In genomic region chr3:88302003-88302393, GRCh38 we compare ENCODE assay signal across 28 cellular contexts.
"Had no signal": no experiment of that assay in that cellular context is flagged by ENCODE, and none has a peak within 500 bp of the region (broad histone marks: within the 10 kb centered on the region; RNA-seq: fewer than 3 reads in every experiment).

No MANE protein-coding gene starts in this region.

- DNase-seq: natural killer cell; occipital lobe; ovary; posterior cingulate gyrus; psoas muscle; right cardiac atrium; spleen; stimulated activated CD4-positive, alpha-beta T cell treated with anti-CD3 and anti-CD28 coated beads, Interleukin-12 subunit alpha, Interleukin-12 subunit beta, amount 100 ng/mL, for 4 hours; stimulated activated CD4-positive, alpha-beta T cell treated with anti-CD3 and anti-CD28 coated beads, Interleukin-1b, Interleukin-23, amount 100 ng/mL, for 48 hours; stimulated activated CD4-positive, alpha-beta T cell treated with anti-CD3 and anti-CD28 coated beads, Interleukin-4, amount 100 ng/mL, for 1 hour; stimulated activated CD4-positive, alpha-beta T cell treated with anti-CD3 and anti-CD28 coated beads, Interleukin-4, amount 100 ng/mL, for 4 hours; stimulated activated CD8-positive, alpha-beta memory T cell treated with anti-CD3 and anti-CD28 coated beads, Interleukin-4, amount 100 ng/mL, for 48 hours; stimulated activated naive CD4-positive, alpha-beta T cell; stimulated activated naive CD8-positive, alpha-beta T cell treated with anti-CD3 and anti-CD28 coated beads, Interleukin-15, amount 100 ng/mL, for 72 hours; stimulated activated naive CD8-positive, alpha-beta T cell treated with anti-CD3 and anti-CD28 coated beads, Interleukin-15, Interleukin-2, amounts not matched to agents 100 U/mL and 50 U/mL, for 24 hours; substantia nigra; testis; tibial artery; upper lobe of right lung; uterus had no signal

- H3K27me3 ChIP-seq: neural progenitor cell, ovary, spleen, suprapubic skin, testis, tibial artery, transverse colon, upper lobe of right lung, uterus had no signal

- H3K9ac ChIP-seq: neural progenitor cell, parathyroid adenoma had no signal

- ATAC-seq: natural killer cell; psoas muscle; right cardiac atrium; sciatic nerve; stimulated activated memory B cell treated with anti-CD40 and anti-IgM and Interleukin-4, amounts not matched to agents 10 μg/mL and 1 μg/mL and 100 μg/mL, for 72 hours; stimulated activated naive CD8-positive, alpha-beta T cell treated with anti-CD3 and anti-CD28 coated beads, Interleukin-15, amount 100 ng/mL, for 72 hours; stimulated activated naive CD8-positive, alpha-beta T cell treated with anti-CD3 and anti-CD28 coated beads, Interleukin-15, Interleukin-2, amounts not matched to agents 100 U/mL and 50 U/mL, for 24 hours; upper lobe of right lung had no signal

- H3K27ac ChIP-seq: neural progenitor cell, ovary, parathyroid adenoma, psoas muscle, skin epidermis, spleen, suprapubic skin, testis, tibial artery, upper lobe of right lung, uterus had no signal

- H3K4me1 ChIP-seq: neural progenitor cell, parathyroid adenoma, psoas muscle, spleen, suprapubic skin, testis, tibial artery, upper lobe of right lung, uterus had no signal

- H3K4me2 ChIP-seq: neural progenitor cell, smooth muscle cell had no signal

- H3K4me3 ChIP-seq: neural progenitor cell, ovary, psoas muscle, skin epidermis, smooth muscle cell, spleen, suprapubic skin, testis, tibial artery, transverse colon, upper lobe of right lung, uterus had no signal

- H3K9me3 ChIP-seq: ovary, psoas muscle, spleen, suprapubic skin, testis, tibial artery, transverse colon, upper lobe of right lung, uterus had no signal

- H3K79me2 ChIP-seq: parathyroid adenoma had no signal

- H3K36me3 ChIP-seq: neural progenitor cell, ovary, spleen, suprapubic skin, tibial artery, transverse colon, upper lobe of right lung, uterus had no signal

- H2AFZ ChIP-seq: neural progenitor cell, parathyroid adenoma had no signal
